In genomic region chr2:173359231-173359630, GRCh38 we compare ENCODE assay signal across 11 cellular contexts. TPM values are rescaled to one million over a fixed set of nuclear protein-coding genes. Genes with fewer than 3 reads are reported as not detected.
DNase-seq lines count a peak whose midpoint lies in the region; ATAC-seq lines count a peak whose summit lies in the region.
"Had no signal": no experiment of that assay in that cellular context is flagged by ENCODE, and none has a peak within 500 bp of the region (broad histone marks: within the 10 kb centered on the region; RNA-seq: fewer than 3 reads in every experiment).

No MANE protein-coding gene starts in this region.

- no peaks in the 10 kb centered on the region for H3K27me3 Mint-ChIP-seq in T-helper 2 cell treated with Interferon-gamma antibody and Interleukin-4, amounts not matched to agents 5 μg/mL and 100 μg/mL, for 36 hours (ENCODE audit: low read depth)

- ATAC-seq in GM18867 (IDR thresholded peaks at IDR 0.05; ENCODE audit: unreplicated experiment), result peak; percentile 79
- peak; percentile 52 for ATAC-seq in HG03520 (IDR thresholded peaks at IDR 0.05; ENCODE audit: unreplicated experiment)
- ATAC-seq in GM18511 (IDR thresholded peaks at IDR 0.05; ENCODE audit: unreplicated experiment), result no peak
- no peak for ATAC-seq in HG03469 (IDR thresholded peaks at IDR 0.05; ENCODE audit: unreplicated experiment)

- peak overlapping the region; percentile 79 for H3K27ac Mint-ChIP-seq in T-helper 2 cell treated with Interferon-gamma antibody and Interleukin-4, amounts not matched to agents 5 μg/mL and 100 μg/mL, for 36 hours

- H3K4me3 Mint-ChIP-seq in T-helper 2 cell treated with Interferon-gamma antibody and Interleukin-4, amounts not matched to agents 5 μg/mL and 100 μg/mL, for 36 hours, result peak overlapping the region; percentile 64

- DNase-seq in A172 (ENCODE audit: low spot score), result peak; percentile 89
- DNase-seq in T-helper 2 cell treated with Interferon-gamma antibody and Interleukin-4, amounts not matched to agents 5 μg/mL and 100 μg/mL, for 36 hours (ENCODE audit: low spot score), result peak; percentile 46
- no peak for DNase-seq in NCI-H2081 treated with DMSO at 0.1 percent for 48 hours (lab: John Stamatoyannopoulos, UW)
- DNase-seq in DMS153 (lab: John Stamatoyannopoulos, UW), result no peak
- DNase-seq: activated CD4-positive, alpha-beta T cell treated with anti-CD3 and anti-CD28 coated beads for 48 hours; amygdala; NCI-H1092 had no signal

- H3K36me3 Mint-ChIP-seq in T-helper 2 cell treated with Interferon-gamma antibody and Interleukin-4, amounts not matched to agents 5 μg/mL and 100 μg/mL, for 36 hours (ENCODE audit: low read depth), result peaks cover 57% of the 10 kb centered on the region

- no peaks in the 10 kb centered on the region for H3K9me3 Mint-ChIP-seq in T-helper 2 cell treated with Interferon-gamma antibody and Interleukin-4, amounts not matched to agents 5 μg/mL and 100 μg/mL, for 36 hours

- H3K4me1 Mint-ChIP-seq in T-helper 2 cell treated with Interferon-gamma antibody and Interleukin-4, amounts not matched to agents 5 μg/mL and 100 μg/mL, for 36 hours (ENCODE audit: low read depth), result peaks cover 49% of the 10 kb centered on the region

RNA-seq across cellular contexts. Expression of gene CDCA7, which starts 4.6 kb away (rescaled TPM):
- total RNA-seq in A172 (2014; rRNA removed; shearing (Covaris generic)), result 7.5 and 11.4 TPM in 2 replicates

Comparison
In these comparisons a context has a peak if more than half of its experiments do, and no peak if none do; other contexts are left out.
1. DNase-seq: peak in A172 (single experiment) and T-helper 2 cell treated with Interferon-gamma antibody and Interleukin-4, amounts not matched to agents 5 μg/mL and 100 μg/mL, for 36 hours (single experiment); none in NCI-H2081 treated with DMSO at 0.1 percent for 48 hours (single experiment) and DMS153 (single experiment).
2. ATAC-seq: peak in GM18867 (single experiment) and HG03520 (single experiment); none in GM18511 (single experiment) and HG03469 (single experiment).